16 cellular contexts compared by ENCODE assay signal in the genomic region with DNA sequence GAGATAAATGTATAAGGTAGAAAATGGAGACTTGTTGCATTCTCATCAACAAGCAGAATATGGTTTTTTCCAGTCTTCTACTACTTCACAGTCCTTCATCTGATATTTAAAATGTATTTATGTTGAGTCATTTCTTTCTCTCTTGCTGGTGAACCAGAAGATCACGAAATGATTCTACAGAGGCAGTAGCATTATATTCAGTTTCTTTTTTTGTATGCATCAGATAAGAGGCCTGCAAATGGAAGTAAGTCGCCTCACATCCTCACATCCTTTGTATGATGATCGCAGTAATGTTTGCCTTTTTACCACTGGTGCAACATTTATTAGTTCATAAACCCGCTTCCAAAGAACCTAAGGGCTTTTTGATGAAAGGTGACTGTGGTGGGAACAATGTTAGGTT. TPM values are rescaled to one million over a fixed set of nuclear protein-coding genes. Genes with fewer than 3 reads are reported as not detected.
DNase-seq lines count a peak whose midpoint lies in the region; ATAC-seq and TF ChIP-seq lines count a peak whose summit lies in the region.
"Had no signal": no experiment of that assay in that cellular context is flagged by ENCODE, and none has a peak within 500 bp of the region (broad histone marks: within the 10 kb centered on the region; RNA-seq: fewer than 3 reads in every experiment).

No MANE protein-coding gene starts in this region.

- DNase-seq in GM12865 (ENCODE audit: low read depth) (peak; percentile 81), CD14-positive monocyte (ENCODE audit: low spot score) (no peak), posterior vena cava (ENCODE audit: low spot score) (no peak), mucosa of gallbladder (ENCODE audit: low spot score) (no peak)
- DNase-seq: activated CD8-positive, alpha-beta memory T cell treated with anti-CD3 and anti-CD28 coated beads for 24 hours; body of pancreas; C1 segment of cervical spinal cord; NCI-H1417 had no signal

- intact Hi-C loops in CD14-positive monocyte (cut with micrococcal nuclease) (no loop called here), posterior vena cava (cut with DNase I) (no loop called here)

- no peak overlapping the region for H2AFZ ChIP-seq in OCI-LY3 (ENCODE audit: low read depth, low read length)
- H2AFZ ChIP-seq: hepatocyte had no signal

- no peaks in the 10 kb centered on the region for H3K27me3 ChIP-seq in OCI-LY3 (ENCODE audit: low read depth, low read length)
- H3K27me3 ChIP-seq: body of pancreas, hepatocyte had no signal

- H3K4me3 ChIP-seq in GM12865 (ENCODE audit: low read depth, low read length) (no peak overlapping the region), OCI-LY3 (ENCODE audit: low read length) (peak overlapping the region; percentile 22)
- H3K4me3 ChIP-seq: body of pancreas, hepatocyte had no signal

- H3K27me3 Mint-ChIP-seq in CD14-positive monocyte (ENCODE audit: low read depth in 3 of 3): no peaks in the 10 kb centered on the region
- H3K27me3 Mint-ChIP-seq: memory B cell, progenitor cell of endocrine pancreas had no signal

- no peak overlapping the region for H3K27ac Mint-ChIP-seq in CD14-positive monocyte
- H3K27ac Mint-ChIP-seq: memory B cell, progenitor cell of endocrine pancreas had no signal

- no peaks in the 10 kb centered on the region for H3K9me3 ChIP-seq in OCI-LY3 (ENCODE audit: insufficient read depth, low read length)
- H3K9me3 ChIP-seq: body of pancreas had no signal

- ATAC-seq in GM18907 (IDR thresholded peaks at IDR 0.05; ENCODE audit: unreplicated experiment) (peak; percentile 49), HG02798 (IDR thresholded peaks at IDR 0.05; ENCODE audit: poor library complexity, unreplicated experiment) (peak; percentile 53), GM21447 (IDR thresholded peaks at IDR 0.05; ENCODE audit: unreplicated experiment) (no peak)
- ATAC-seq: body of pancreas had no signal

- no peaks in the 10 kb centered on the region for H3K9me3 Mint-ChIP-seq in CD14-positive monocyte
- H3K9me3 Mint-ChIP-seq: memory B cell had no signal

- peaks cover 19% of the 10 kb centered on the region for H3K4me1 ChIP-seq in OCI-LY3 (ENCODE audit: low read length)
- H3K4me1 ChIP-seq: body of pancreas had no signal

- no peak for TF ChIP-seq CTCF in GM12865 (IDR thresholded peaks at IDR 0.05; ENCODE audit: insufficient read depth, low read depth, low read length, missing control alignments)
- no peak for TF ChIP-seq CTCF in OCI-LY3 (IDR thresholded peaks at IDR 0.05; ENCODE audit: low read depth, low read length)
- TF ChIP-seq CTCF in CD14-positive monocyte (IDR thresholded peaks at IDR 0.05): no peak

- no peak overlapping the region for H3K9ac ChIP-seq in OCI-LY3 (ENCODE audit: low read length)

- no peaks in the 10 kb centered on the region for H3K79me2 ChIP-seq in OCI-LY3 (ENCODE audit: low read length)
- H3K79me2 ChIP-seq: hepatocyte had no signal

- peaks cover 43% of the 10 kb centered on the region for H3K36me3 ChIP-seq in OCI-LY3 (replicated peaks; ENCODE audit: low read depth, low read length)

- peak overlapping the region; percentile 62 for H3K4me2 ChIP-seq in OCI-LY3 (ENCODE audit: low read length)
- H3K4me2 ChIP-seq: hepatocyte had no signal

- H3K27ac ChIP-seq in OCI-LY3 (ENCODE audit: low read length): no peak overlapping the region
- H3K27ac ChIP-seq: body of pancreas, hepatocyte had no signal

- peaks cover 54 to 71% of the 10 kb centered on the region in 2 donors for H3K36me3 Mint-ChIP-seq in CD14-positive monocyte

- peaks cover 18% of the 10 kb centered on the region for H4K20me1 ChIP-seq in OCI-LY3 (ENCODE audit: insufficient read depth, low read length)

- no peak overlapping the region for H3K4me3 Mint-ChIP-seq in CD14-positive monocyte
- H3K4me3 Mint-ChIP-seq: memory B cell had no signal

- H3K4me1 Mint-ChIP-seq in CD14-positive monocyte: no peaks in the 10 kb centered on the region
- H3K4me1 Mint-ChIP-seq: memory B cell had no signal

RNA-seq across cellular contexts. Expression of gene IL13, which starts 22.1 kb away (rescaled TPM):
- polyA plus RNA-seq in CD14-positive monocyte: not detected
- under 1 TPM in 1 of 2 donors, not detected in 1; 0.29 TPM for total RNA-seq in posterior vena cava
- not detected for total RNA-seq in mucosa of gallbladder
- total RNA-seq: body of pancreas, endothelial cell of umbilical vein, hepatocyte, progenitor cell of endocrine pancreas had no signal
- polyA plus RNA-seq: hepatocyte had no signal

RNA-seq across cellular contexts. Expression of gene IL4, which starts 37.9 kb away (rescaled TPM):
- polyA plus RNA-seq in CD14-positive monocyte: not detected
- total RNA-seq in posterior vena cava: not detected
- total RNA-seq in mucosa of gallbladder: not detected
- total RNA-seq: body of pancreas, endothelial cell of umbilical vein, hepatocyte, progenitor cell of endocrine pancreas had no signal
- polyA plus RNA-seq: endothelial cell of umbilical vein, hepatocyte had no signal
